29 cellular contexts compared by ENCODE assay signal in the genomic region with DNA sequence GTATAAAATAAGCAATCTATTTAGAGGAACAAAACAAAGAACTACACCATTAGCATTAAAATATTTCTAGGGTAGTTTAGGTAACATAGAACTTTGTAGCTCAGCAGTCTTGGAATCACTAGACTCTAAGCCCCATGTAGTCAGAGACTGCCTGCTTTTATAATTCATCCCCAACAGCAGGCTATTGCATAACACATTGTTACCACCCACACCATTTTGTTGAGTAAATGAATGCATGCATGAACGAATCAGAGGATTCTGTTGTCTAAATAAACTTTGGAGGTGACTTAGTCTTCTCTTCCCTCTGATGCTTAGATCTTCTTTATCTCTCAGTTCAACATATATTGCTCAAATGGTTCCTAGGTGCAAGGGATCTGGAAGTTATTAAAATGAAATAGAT.
"Had no signal": no experiment of that assay in that cellular context is flagged by ENCODE, and none has a peak within 500 bp of the region (broad histone marks: within the 10 kb centered on the region; RNA-seq: fewer than 3 reads in every experiment).

No MANE protein-coding gene starts in this region.

- H3K27me3 ChIP-seq: breast epithelium had no signal

- H3K27me3 Mint-ChIP-seq: activated CD4-positive, alpha-beta memory T cell treated with anti-CD3 and anti-CD28 coated beads, Interleukin-2, amount 10 ng/mL, durations not matched to agents 7 days and 5 days had no signal

- H3K36me3 ChIP-seq: breast epithelium had no signal

- FAIRE-seq: colon, frontal cortex had no signal

- H3K4me3 ChIP-seq: breast epithelium had no signal

- H3K36me3 Mint-ChIP-seq: activated naive CD8-positive, alpha-beta T cell; brain had no signal

- H3K4me3 Mint-ChIP-seq: activated CD4-positive, alpha-beta memory T cell treated with anti-CD3 and anti-CD28 coated beads, Interleukin-2, amount 10 ng/mL, durations not matched to agents 7 days and 5 days; activated CD4-positive, alpha-beta T cell treated with anti-CD3 and anti-CD28 coated beads, Interleukin-2, amount 10 ng/mL, durations not matched to agents 7 days and 5 days; activated naive CD8-positive, alpha-beta T cell; activated T-cell treated with anti-CD3 and anti-CD28 coated beads, Interleukin-2, amount 50 U/mL, for 24 hours; activated T-helper 17 cell treated with anti-CD3 and anti-CD28 coated beads, Interleukin-2, amount 50 U/mL, for 72 hours; brain; central memory CD8-positive, alpha-beta T cell; effector memory CD8-positive, alpha-beta T cell had no signal

- H3K9me3 Mint-ChIP-seq: activated CD4-positive, alpha-beta memory T cell treated with anti-CD3 and anti-CD28 coated beads, Interleukin-2, amount 10 ng/mL, durations not matched to agents 7 days and 5 days; activated CD4-positive, alpha-beta T cell treated with anti-CD3 and anti-CD28 coated beads, Interleukin-2, amount 10 ng/mL, durations not matched to agents 7 days and 5 days; activated T-cell treated with anti-CD3 and anti-CD28 coated beads, Interleukin-2, amount 50 U/mL, for 24 hours had no signal

- H3K4me1 Mint-ChIP-seq: activated CD4-positive, alpha-beta memory T cell treated with anti-CD3 and anti-CD28 coated beads, Interleukin-2, amount 10 ng/mL, durations not matched to agents 7 days and 5 days; activated CD4-positive, alpha-beta T cell treated with anti-CD3 and anti-CD28 coated beads, Interleukin-2, amount 10 ng/mL, durations not matched to agents 7 days and 5 days; activated T-helper 17 cell treated with anti-CD3 and anti-CD28 coated beads, Interleukin-2, amount 50 U/mL, for 72 hours; brain; central memory CD8-positive, alpha-beta T cell had no signal

- DNase-seq: activated CD4-positive, alpha-beta memory T cell treated with anti-CD3 and anti-CD28 coated beads, Interleukin-2, amount 10 ng/mL, durations not matched to agents 7 days and 5 days; activated CD4-positive, alpha-beta T cell treated with anti-CD3 and anti-CD28 coated beads for 1 hour; activated CD4-positive, alpha-beta T cell treated with anti-CD3 and anti-CD28 coated beads for 4 hours; activated CD4-positive, alpha-beta T cell treated with anti-CD3 and anti-CD28 coated beads, Interleukin-2, amount 10 ng/mL, durations not matched to agents 7 days and 5 days; activated CD4-positive, alpha-beta T cell treated with anti-CD3 and anti-CD28 coated beads, Interleukin-2, amount 50 U/mL, for 4 hours; activated CD8-positive, alpha-beta memory T cell treated with anti-CD3 and anti-CD28 coated beads, Interleukin-2, amount 50 U/mL, for 48 hours; activated effector memory CD4-positive, alpha-beta T cell treated with Interleukin-2 at 50 U/mL for 16 hours; activated gamma-delta T cell treated with Interleukin-2 at 50 U/mL for 16 hours; activated naive CD4-positive, alpha-beta T cell treated with anti-CD3 and anti-CD28 coated beads, Interleukin-2, amount 50 U/mL, for 16 hours; activated naive CD4-positive, alpha-beta T cell treated with Interleukin-2 at 50 U/mL for 16 hours; activated T-cell treated with anti-CD3 and anti-CD28 coated beads for 4 hours; activated T-cell treated with anti-CD3 and anti-CD28 coated beads, Interleukin-2, amount 50 U/mL, for 24 hours; amygdala; aorta; cortex of kidney; dermis blood vessel endothelial cell; effector CD4-positive, alpha-beta T cell; effector memory CD8-positive, alpha-beta T cell; foreskin fibroblast; head of caudate nucleus; T-helper 2 cell had no signal

- ATAC-seq: activated T-helper 17 cell treated with anti-CD3 and anti-CD28 coated beads, Interleukin-2, amount 50 U/mL, for 72 hours; effector memory CD8-positive, alpha-beta T cell; esophagus mucosa had no signal
